ENCODE assay signal across 24 cellular contexts in the genomic region with DNA sequence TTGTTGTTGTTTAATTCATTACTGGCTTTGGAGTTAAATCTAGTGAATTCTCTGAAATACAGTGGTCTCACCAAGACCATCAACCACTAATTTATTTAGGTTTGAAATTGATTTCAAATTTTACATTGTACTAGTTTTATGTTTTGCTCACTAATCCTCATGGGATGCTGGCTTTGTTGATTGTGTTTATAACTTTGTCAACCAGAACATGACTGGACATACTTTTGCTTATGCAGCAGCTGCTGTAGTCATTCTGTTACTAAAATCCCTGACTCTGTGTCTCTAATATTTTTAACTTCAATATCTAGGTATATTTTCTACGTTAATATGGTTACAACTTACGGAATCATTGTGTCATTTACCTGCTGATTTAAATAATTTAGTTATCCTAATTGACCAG. TPM values are rescaled to one million over a fixed set of nuclear protein-coding genes. Genes with fewer than 3 reads are reported as not detected.
DNase-seq lines count a peak whose midpoint lies in the region; ATAC-seq, FAIRE-seq and TF ChIP-seq lines count a peak whose summit lies in the region.
"Had no signal": no experiment of that assay in that cellular context is flagged by ENCODE, and none has a peak within 500 bp of the region (broad histone marks: within the 10 kb centered on the region; RNA-seq: fewer than 3 reads in every experiment).

No MANE protein-coding gene starts in this region.

- ATAC-seq in sciatic nerve: no peak
- ATAC-seq: A549, GM12878, GM23338, HCT116 had no signal

- intact Hi-C loops in sciatic nerve (cut with DNase I): no loop called here

- no peak for TF ChIP-seq POLR2A in GM12891 (IDR thresholded peaks at IDR 0.05; ENCODE audit: low read depth, low read length)

- no peak for DNase-seq in GM12891 (ENCODE audit: insufficient read length, low spot score)
- DNase-seq in RCC 7860 (ENCODE audit: low spot score): no peak
- DNase-seq in myocyte (ENCODE audit: low read depth): peak; percentile 31
- no peak for DNase-seq in stimulated activated CD4-positive, alpha-beta T cell treated with anti-CD3 and anti-CD28 coated beads, Interleukin-1b, Interleukin-23, amount 100 ng/mL, for 48 hours
- no peak for DNase-seq in sciatic nerve (ENCODE audit: low spot score)
- no peak for DNase-seq in NCI-H2171 (lab: John Stamatoyannopoulos, UW)
- DNase-seq: 8988T; ACHN; AML-193; BE2C; CD4-positive, alpha-beta T cell; CD8-positive, alpha-beta memory T cell; DMS 273 treated with DMSO at 0.1 percent for 48 hours; DMS79; EL; GDM1; H9 had no signal

- FAIRE-seq in GM12891 (lab: Jason Lieb, UNC): peak; percentile 67
- peak; percentile 44 for FAIRE-seq in RCC 7860 (lab: Jason Lieb, UNC)
- FAIRE-seq: A549, D721Med, GM12878, GM18507 had no signal

TF ChIP-seq in GM12891, 5 proteins besides CTCF, POLR2A, EP300 and RAD21:
- TF ChIP-seq TAF1 (IDR thresholded peaks at IDR 0.05; ENCODE audit: low read depth, low read length): no peak
- TF ChIP-seq SPI1 (IDR thresholded peaks at IDR 0.05; ENCODE audit: low read depth, low read length): no peak
- no peak for TF ChIP-seq PAX5 (IDR thresholded peaks at IDR 0.05; ENCODE audit: insufficient read depth, low read length, severe bottlenecking)
- no peak for TF ChIP-seq POLR2AphosphoS5 (IDR thresholded peaks at IDR 0.05; ENCODE audit: low read depth, low read length)
- TF ChIP-seq POU2F2 (IDR thresholded peaks at IDR 0.05; ENCODE audit: low read depth, low read length): no peak

RNA-seq across cellular contexts. Expression of a gene that starts 26.9 kb away (rescaled TPM):
- 4.2 TPM for polyA plus RNA-seq in GM12891 (2012; ENCODE audit: low read depth, missing spikeins)
- total RNA-seq in myocyte (17.0 and 17.7 TPM in 2 replicates), sciatic nerve (not detected)
- polyA plus RNA-seq in myocyte (2012): 3.3 TPM
- total RNA-seq: GM12878, H9 had no signal
- polyA plus RNA-seq: CD14-positive monocyte; CD8-positive, alpha-beta memory T cell; GM12878 had no signal
